ENCODE assay signal across 2 cellular contexts in the genomic region with DNA sequence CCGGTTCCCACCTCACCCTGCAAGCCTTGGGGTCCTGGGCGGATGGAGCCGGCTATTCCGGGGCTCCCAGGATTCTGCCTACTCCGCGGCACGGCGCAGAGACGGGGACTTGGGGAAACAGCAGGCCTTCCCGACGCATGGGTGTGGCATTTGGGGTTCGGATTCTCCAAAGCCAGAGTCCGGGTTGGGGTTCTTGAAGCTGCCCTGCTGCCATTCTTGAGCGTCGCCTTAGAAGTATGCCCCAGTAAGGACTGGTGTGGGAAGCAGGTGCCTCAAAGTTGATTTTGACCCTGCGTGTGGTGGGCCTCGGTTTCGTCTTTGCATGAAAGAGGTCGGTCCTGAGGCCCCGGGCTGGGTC.
TF ChIP-seq lines count a peak whose summit lies in the region.

No MANE protein-coding gene starts in this region.

TF ChIP-seq in SK-N-SH, 30 proteins besides CTCF, POLR2A, EP300 and RAD21:
- TF ChIP-seq, protein P1, sequence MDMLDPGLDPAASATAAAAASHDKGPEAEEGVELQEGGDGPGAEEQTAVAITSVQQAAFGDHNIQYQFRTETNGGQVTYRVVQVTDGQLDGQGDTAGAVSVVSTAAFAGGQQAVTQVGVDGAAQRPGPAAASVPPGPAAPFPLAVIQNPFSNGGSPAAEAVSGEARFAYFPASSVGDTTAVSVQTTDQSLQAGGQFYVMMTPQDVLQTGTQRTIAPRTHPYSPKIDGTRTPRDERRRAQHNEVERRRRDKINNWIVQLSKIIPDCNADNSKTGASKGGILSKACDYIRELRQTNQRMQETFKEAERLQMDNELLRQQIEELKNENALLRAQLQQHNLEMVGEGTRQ (IDR thresholded peaks at IDR 0.05; ENCODE audit: borderline replicate concordance, low read depth, low read length), result no peak
- no peak for TF ChIP-seq TAF1 (IDR thresholded peaks at IDR 0.05; ENCODE audit: borderline replicate concordance, low read depth, low read length)
- TF ChIP-seq, protein P2, sequence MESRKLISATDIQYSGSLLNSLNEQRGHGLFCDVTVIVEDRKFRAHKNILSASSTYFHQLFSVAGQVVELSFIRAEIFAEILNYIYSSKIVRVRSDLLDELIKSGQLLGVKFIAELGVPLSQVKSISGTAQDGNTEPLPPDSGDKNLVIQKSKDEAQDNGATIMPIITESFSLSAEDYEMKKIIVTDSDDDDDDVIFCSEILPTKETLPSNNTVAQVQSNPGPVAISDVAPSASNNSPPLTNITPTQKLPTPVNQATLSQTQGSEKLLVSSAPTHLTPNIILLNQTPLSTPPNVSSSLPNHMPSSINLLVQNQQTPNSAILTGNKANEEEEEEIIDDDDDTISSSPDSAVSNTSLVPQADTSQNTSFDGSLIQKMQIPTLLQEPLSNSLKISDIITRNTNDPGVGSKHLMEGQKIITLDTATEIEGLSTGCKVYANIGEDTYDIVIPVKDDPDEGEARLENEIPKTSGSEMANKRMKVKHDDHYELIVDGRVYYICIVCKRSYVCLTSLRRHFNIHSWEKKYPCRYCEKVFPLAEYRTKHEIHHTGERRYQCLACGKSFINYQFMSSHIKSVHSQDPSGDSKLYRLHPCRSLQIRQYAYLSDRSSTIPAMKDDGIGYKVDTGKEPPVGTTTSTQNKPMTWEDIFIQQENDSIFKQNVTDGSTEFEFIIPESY (IDR thresholded peaks at IDR 0.05; ENCODE audit: borderline replicate concordance, low read depth), result no peak
- no peak for TF ChIP-seq EZH2phosphoT487 (IDR thresholded peaks at IDR 0.05; ENCODE audit: borderline replicate concordance, low read depth)
- no peak for TF ChIP-seq MXI1 (IDR thresholded peaks at IDR 0.05; ENCODE audit: low read depth, low read length)
- no peak for TF ChIP-seq JUND (IDR thresholded peaks at IDR 0.05)
- no peak for TF ChIP-seq POLR2AphosphoS5 (IDR thresholded peaks at IDR 0.05; ENCODE audit: low read depth, low read length)
- TF ChIP-seq RXRA (IDR thresholded peaks at IDR 0.05; ENCODE audit: borderline replicate concordance, low read depth), result no peak
- TF ChIP-seq TEAD4 (IDR thresholded peaks at IDR 0.05; ENCODE audit: borderline replicate concordance, insufficient read depth), result no peak
- no peak for TF ChIP-seq RCOR1 (IDR thresholded peaks at IDR 0.05; ENCODE audit: low read length)
- no peak for TF ChIP-seq FOXJ3 (CRISPR knock-in tag; IDR thresholded peaks at IDR 0.05)
- no peak for TF ChIP-seq GABPA (IDR thresholded peaks at IDR 0.05; ENCODE audit: low read depth)
- TF ChIP-seq IRF3 (IDR thresholded peaks at IDR 0.05; ENCODE audit: low read depth, low read length), result no peak
- TF ChIP-seq, protein P3, sequence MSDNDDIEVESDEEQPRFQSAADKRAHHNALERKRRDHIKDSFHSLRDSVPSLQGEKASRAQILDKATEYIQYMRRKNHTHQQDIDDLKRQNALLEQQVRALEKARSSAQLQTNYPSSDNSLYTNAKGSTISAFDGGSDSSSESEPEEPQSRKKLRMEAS (IDR thresholded peaks at IDR 0.05; ENCODE audit: low read depth), result no peak
- no peak for TF ChIP-seq GATA2 (CRISPR knock-in tag; IDR thresholded peaks at IDR 0.05)
- no peak for TF ChIP-seq USF1 (IDR thresholded peaks at IDR 0.05; ENCODE audit: borderline replicate concordance, low read depth)

TF ChIP-seq in SK-N-SH treated with all-trans-retinoic acid at 6 μM for 48 hours, 23 proteins besides CTCF, POLR2A, EP300 and RAD21 (continued from another document):
- TF ChIP-seq CREB5 (CRISPR knock-in tag; IDR thresholded peaks at IDR 0.05; ENCODE audit: low read depth) (no peak), ZFP3 (CRISPR knock-in tag; IDR thresholded peaks at IDR 0.05) (no peak), CSRNP3 (CRISPR knock-in tag; IDR thresholded peaks at IDR 0.05) (no peak), TCF4 (CRISPR knock-in tag; IDR thresholded peaks at IDR 0.05; ENCODE audit: borderline replicate concordance) (no peak), PPARA (CRISPR knock-in tag; IDR thresholded peaks at IDR 0.05; ENCODE audit: borderline replicate concordance) (no peak), ZFP30 (CRISPR knock-in tag; IDR thresholded peaks at IDR 0.05) (no peak), CSDC2 (CRISPR knock-in tag; IDR thresholded peaks at IDR 0.05) (no peak), ARNTL (CRISPR knock-in tag; IDR thresholded peaks at IDR 0.05; ENCODE audit: borderline replicate concordance, low read depth) (no peak), ZNF70 (CRISPR knock-in tag; IDR thresholded peaks at IDR 0.05) (no peak), GLIS3 (CRISPR knock-in tag; IDR thresholded peaks at IDR 0.05) (no peak)
